16 cellular contexts compared by ENCODE assay signal in genomic region chr17:58703137-58703846, GRCh38. TPM values are rescaled to one million over a fixed set of nuclear protein-coding genes. Genes with fewer than 3 reads are reported as not detected.
DNase-seq lines count a peak whose midpoint lies in the region; ATAC-seq and TF ChIP-seq lines count a peak whose summit lies in the region.
"Had no signal": no experiment of that assay in that cellular context is flagged by ENCODE, and none has a peak within 500 bp of the region (broad histone marks: within the 10 kb centered on the region; RNA-seq: fewer than 3 reads in every experiment).

No MANE protein-coding gene starts in this region.

- in situ Hi-C loops in astrocyte of the spinal cord (cut with HindIII; ENCODE audit: low sequenced_read_pairs), result no loop called here
- in situ Hi-C loops in transverse colon (cut with MboI; ENCODE audit: low pct_ligation_motif_present in 1 of 4, low pct_unique_long_range_greater_than_20kb in 1 of 4, low sequenced_read_pairs in 3 of 4), result loop anchor here in 1 of 4 donors (10.0 kb wide), 1 partner anchor 302 kb away; no protein-coding TSS in a partner anchor

- DNase-seq in EL (peak; percentile 46), NCI-H226 (peak; percentile 84), astrocyte of the spinal cord (ENCODE audit: low read depth, low spot score) (peak; percentile 62), iris pigment epithelial cell (ENCODE audit: low read depth) (peak; percentile 77), GDM1 (lab: John Stamatoyannopoulos, UW) (no peak), transverse colon (no peak), NCI-H2081 treated with DMSO at 0.1 percent for 48 hours (lab: John Stamatoyannopoulos, UW) (no peak)
- DNase-seq: activated naive CD8-positive, alpha-beta T cell treated with anti-CD3 and anti-CD28 coated beads, Interleukin-2, amount 50 U/mL, for 24 hours; hippocampal formation; left ventricle myocardium superior; natural killer cell; NCI-H1417 treated with DMSO at 0.1 percent for 48 hours; NCI-H526 treated with DMSO at 0.1 percent for 48 hours; RPMI8226 had no signal

- intact Hi-C loops in transverse colon (cut with DNase I; ENCODE audit: low total_unique reads), result no loop called here

- WGBS in transverse colon (ENCODE audit: low coverage in 1 of 2), 2 donors, result 74 to 79% methylated on average over 3 to 4 of the region's 4 CpGs

- TF ChIP-seq CTCF in astrocyte of the spinal cord (IDR thresholded peaks at IDR 0.05; ENCODE audit: low read depth, low read length) (no peak), transverse colon (IDR thresholded peaks at IDR 0.05) (no peak)

- H3K36me3 ChIP-seq in transverse colon, result no peaks in the 10 kb centered on the region

- no peak for TF ChIP-seq EP300 in transverse colon (IDR thresholded peaks at IDR 0.05; ENCODE audit: low read depth)

- H3K27me3 ChIP-seq in transverse colon, result no peaks in the 10 kb centered on the region

- no peaks in the 10 kb centered on the region for H3K9me3 ChIP-seq in transverse colon

- TF ChIP-seq POLR2A in transverse colon (IDR thresholded peaks at IDR 0.05), result no peak

- ATAC-seq in GM18517 (IDR thresholded peaks at IDR 0.05; ENCODE audit: unreplicated experiment), result no peak
- ATAC-seq: activated naive CD8-positive, alpha-beta T cell treated with anti-CD3 and anti-CD28 coated beads, Interleukin-2, amount 50 U/mL, for 24 hours; left ventricle myocardium superior; natural killer cell had no signal

- H3K4me3 ChIP-seq in astrocyte of the spinal cord (ENCODE audit: low read depth, low read length) (no peak overlapping the region), transverse colon (no peak overlapping the region)

- no peak overlapping the region for H3K27ac ChIP-seq in transverse colon

- no peaks in the 10 kb centered on the region for H3K4me1 ChIP-seq in transverse colon

RNA-seq across cellular contexts. Expression of gene RAD51C, which starts 10.9 kb away (rescaled TPM):
- 10 to 100 TPM in 2 of 4 donors, 1 to 10 TPM in 2; 4.9 to 37.0 (median 9.2) TPM for total RNA-seq in transverse colon

RNA-seq across cellular contexts. Expression of gene TEX14, which starts 11.4 kb away (rescaled TPM):
- total RNA-seq in transverse colon, result under 1 TPM in 1 of 4 donors, not detected in 3; 0.27 TPM
- total RNA-seq: G401 had no signal

RNA-seq across cellular contexts. Expression of gene PPM1E, which starts 52.4 kb away (rescaled TPM):
- total RNA-seq in transverse colon, result under 1 TPM in 1 of 4 donors, not detected in 3; 0.14 TPM
- total RNA-seq: natural killer cell had no signal

Comparison
In these comparisons a context has a peak if more than half of its experiments do, and no peak if none do; other contexts are left out.
1. DNase-seq: peak in EL (single experiment), NCI-H226 (single experiment), astrocyte of the spinal cord (single experiment) and iris pigment epithelial cell (single experiment); none in GDM1 (single experiment), transverse colon (single experiment) and NCI-H2081 treated with DMSO at 0.1 percent for 48 hours (single experiment).